In the genomic region with DNA sequence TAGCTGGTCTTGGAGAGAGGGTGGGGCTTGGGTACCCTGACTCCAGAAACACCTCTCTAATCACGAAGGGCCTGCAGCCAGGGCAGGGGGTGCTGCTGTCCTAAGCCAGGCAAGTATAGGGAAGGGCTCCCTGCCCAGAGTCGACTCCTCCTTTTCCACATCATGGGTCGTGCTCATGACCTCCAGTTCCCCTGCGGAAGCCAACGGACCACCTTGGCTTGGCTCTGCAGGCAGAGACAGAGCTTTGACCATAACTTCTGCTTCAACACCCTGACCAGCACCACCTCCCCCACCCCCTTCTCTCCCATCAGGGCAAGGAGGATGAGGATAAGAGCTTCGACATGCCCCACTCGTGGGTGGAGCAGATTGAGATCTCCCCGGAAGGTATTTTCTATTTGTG, we compare ENCODE assay signal across 19 cellular contexts. TPM values are rescaled to one million over a fixed set of nuclear protein-coding genes. Genes with fewer than 3 reads are reported as not detected.
DNase-seq lines count a peak whose midpoint lies in the region; ATAC-seq, FAIRE-seq and TF ChIP-seq lines count a peak whose summit lies in the region.
"Had no signal": no experiment of that assay in that cellular context is flagged by ENCODE, and none has a peak within 500 bp of the region (broad histone marks: within the 10 kb centered on the region; RNA-seq: fewer than 3 reads in every experiment).

No MANE protein-coding gene starts in this region.

- H3K9ac ChIP-seq in neural progenitor cell, result no peak overlapping the region

- H3K4me3 ChIP-seq in neural progenitor cell, result no peak overlapping the region
- H3K4me3 ChIP-seq: GM23338, HAP-1 had no signal

- no peaks in the 10 kb centered on the region for H3K36me3 ChIP-seq in neural progenitor cell
- H3K36me3 ChIP-seq: BE2C, HAP-1 had no signal

- no peak overlapping the region for H2AFZ ChIP-seq in neural progenitor cell (replicated peaks)
- H2AFZ ChIP-seq: GM23338 had no signal

- H3K9me3 ChIP-seq in neural progenitor cell (ENCODE audit: low read depth), result no peaks in the 10 kb centered on the region
- H3K9me3 ChIP-seq: BE2C, HAP-1 had no signal

- H3K27ac Mint-ChIP-seq in chondrocyte (ENCODE audit: unreplicated experiment), result no peak overlapping the region
- no peak overlapping the region for H3K27ac Mint-ChIP-seq in neural progenitor cell
- H3K27ac Mint-ChIP-seq: CD4-positive, CD25-positive, alpha-beta regulatory T cell; GM23338 had no signal

- H3K27me3 Mint-ChIP-seq in chondrocyte (ENCODE audit: low read depth) (peaks cover 5% of the 10 kb centered on the region), neural progenitor cell (ENCODE audit: insufficient read depth, low read depth) (peaks cover 7% of the 10 kb centered on the region)

- peak; percentile 13 for FAIRE-seq in GM12891 (lab: Jason Lieb, UNC)
- FAIRE-seq: A204.1, G401.6, GM19239 had no signal

- TF ChIP-seq CTCF in chondrocyte (IDR thresholded peaks at IDR 0.05) (no peak), neural progenitor cell (IDR thresholded peaks at IDR 0.05) (no peak)

- H3K9me3 Mint-ChIP-seq in chondrocyte (ENCODE audit: low read depth) (no peaks in the 10 kb centered on the region), neural progenitor cell (no peaks in the 10 kb centered on the region)
- H3K9me3 Mint-ChIP-seq: GM23338 had no signal

- no peaks in the 10 kb centered on the region for H3K27me3 ChIP-seq in neural progenitor cell
- H3K27me3 ChIP-seq: BE2C had no signal

- H3K4me1 Mint-ChIP-seq in chondrocyte (ENCODE audit: low read depth) (no peaks in the 10 kb centered on the region), neural progenitor cell (peaks cover 4% of the 10 kb centered on the region)
- H3K4me1 Mint-ChIP-seq: CD4-positive, CD25-positive, alpha-beta regulatory T cell; GM23338 had no signal

- no peaks in the 10 kb centered on the region for H3K4me1 ChIP-seq in neural progenitor cell
- H3K4me1 ChIP-seq: HAP-1 had no signal

- no peak overlapping the region for H3K4me2 ChIP-seq in neural progenitor cell
- H3K4me2 ChIP-seq: GM23338 had no signal

- intact Hi-C loops in left cardiac atrium (cut with DNase I), result loop anchor here (5.0 to 10.0 kb wide), 2 partner anchors 144 to 147 kb away; no protein-coding TSS in a partner anchor

- ATAC-seq in GM21528 (IDR thresholded peaks at IDR 0.05; ENCODE audit: low FRiP score, unreplicated experiment), result no peak
- ATAC-seq in left cardiac atrium, result no peak
- ATAC-seq: GM23338 had no signal

- H3K36me3 Mint-ChIP-seq in chondrocyte (ENCODE audit: low read depth) (no peaks in the 10 kb centered on the region), neural progenitor cell (no peaks in the 10 kb centered on the region)
- H3K36me3 Mint-ChIP-seq: CD4-positive, CD25-positive, alpha-beta regulatory T cell had no signal

- H3F3A ChIP-seq in neural progenitor cell (ENCODE audit: low read depth), result no peaks in the 10 kb centered on the region

- H3K4me3 Mint-ChIP-seq in chondrocyte (ENCODE audit: unreplicated experiment) (no peak overlapping the region), neural progenitor cell (peak overlapping the region; percentile 38)
- H3K4me3 Mint-ChIP-seq: CD4-positive, CD25-positive, alpha-beta regulatory T cell; GM23338 had no signal

- H4K20me1 ChIP-seq in neural progenitor cell (ENCODE audit: low read depth), result no peaks in the 10 kb centered on the region

- DNase-seq in GM12891 (ENCODE audit: insufficient read length, low spot score) (no peak), chondrocyte (ENCODE audit: low spot score) (peak; percentile 75), neural progenitor cell (ENCODE audit: low spot score) (no peak), retina (no peak), NCI-H2227 (lab: John Stamatoyannopoulos, UW; ENCODE audit: unreplicated experiment) (no peak), left cardiac atrium (no peak)
- DNase-seq: BE2C; Calu3; CD4-positive, CD25-positive, alpha-beta regulatory T cell; DMS 273 treated with DMSO at 0.1 percent for 48 hours; IMR-90; KG1 had no signal

- H3K27ac ChIP-seq in neural progenitor cell, result no peak overlapping the region

- H3K79me2 ChIP-seq in neural progenitor cell (ENCODE audit: low read depth), result no peaks in the 10 kb centered on the region

- TF ChIP-seq POLR2A in GM12891 (IDR thresholded peaks at IDR 0.05; ENCODE audit: low read depth, low read length), result no peak

TF ChIP-seq in GM12891, 5 proteins besides CTCF, POLR2A, EP300 and RAD21:
- TF ChIP-seq SPI1 (IDR thresholded peaks at IDR 0.05; ENCODE audit: low read depth, low read length) (no peak), POLR2AphosphoS5 (IDR thresholded peaks at IDR 0.05; ENCODE audit: low read depth, low read length) (no peak), POU2F2 (IDR thresholded peaks at IDR 0.05; ENCODE audit: low read depth, low read length) (no peak), TAF1 (IDR thresholded peaks at IDR 0.05; ENCODE audit: low read depth, low read length) (no peak), PAX5 (IDR thresholded peaks at IDR 0.05; ENCODE audit: insufficient read depth, low read length, severe bottlenecking) (no peak)

RNA-seq across cellular contexts. Expression of a gene that starts 14.2 kb away (rescaled TPM):
- polyA plus RNA-seq in GM12891 (2012; ENCODE audit: low read depth, missing spikeins), result 17.3 TPM
- total RNA-seq in chondrocyte (14.0 to 20.6 TPM (median 14.7 TPM) in 3 replicates), neural progenitor cell (ENCODE audit: low replicate concordance) (33.5 and 48.2 TPM in 2 replicates), left cardiac atrium (10 to 100 TPM; 11.2 to 11.7 TPM)

RNA-seq across cellular contexts. Expression of a gene that starts 26.8 kb away (rescaled TPM):
- polyA plus RNA-seq in GM12891 (2012; ENCODE audit: low read depth, missing spikeins), result 0.55 TPM
- total RNA-seq in chondrocyte (not detected in 3 replicates), neural progenitor cell (ENCODE audit: low replicate concordance) (0.41 and 0.84 TPM in 2 replicates), left cardiac atrium (not detected)
- total RNA-seq: Calu3; CD4-positive, CD25-positive, alpha-beta regulatory T cell; GM23338; HT-29; IMR-90 had no signal
- polyA plus RNA-seq: CD4-positive, CD25-positive, alpha-beta regulatory T cell; GM23338; IMR-90 had no signal

RNA-seq across cellular contexts. Expression of a gene that starts 53.2 kb away (rescaled TPM):
- not detected for polyA plus RNA-seq in GM12891 (2012; ENCODE audit: low read depth, missing spikeins)
- total RNA-seq in chondrocyte, result not detected in 3 replicates
- total RNA-seq in neural progenitor cell (ENCODE audit: low replicate concordance), result not detected in 2 replicates
- total RNA-seq in left cardiac atrium, result 1 to 10 TPM in 1 of 2 donors, under 1 TPM in 1; 0.97 to 1.1 TPM
- total RNA-seq: Calu3, GM23338, HT-29, IMR-90 had no signal
- polyA plus RNA-seq: CD4-positive, CD25-positive, alpha-beta regulatory T cell; GM23338; IMR-90 had no signal
